ENCODE assay signal across 35 cellular contexts in genomic region chr3:14870564-14871060, GRCh38. TPM values are rescaled to one million over a fixed set of nuclear protein-coding genes. Genes with fewer than 3 reads are reported as not detected.
"Had no signal": no experiment of that assay in that cellular context is flagged by ENCODE, and none has a peak within 500 bp of the region (broad histone marks: within the 10 kb centered on the region; RNA-seq: fewer than 3 reads in every experiment).

No MANE protein-coding gene starts in this region.

- H3K9me3 Mint-ChIP-seq: activated CD4-positive, alpha-beta T cell treated with anti-CD3 and anti-CD28 coated beads, Interleukin-2, amount 10 ng/mL, durations not matched to agents 7 days and 5 days; activated naive CD8-positive, alpha-beta T cell treated with anti-CD3 and anti-CD28 coated beads for 36 hours; activated T-cell treated with anti-CD3 and anti-CD28 coated beads, Interleukin-2, amount 50 U/mL, for 4 hours; activated T-helper 1 cell treated with anti-CD3 and anti-CD28 coated beads, Interleukin-12 subunit alpha, Interleukin-12 subunit beta, Interleukin-2, Interleukin-4 antibody, amounts not matched to agents 30 ng/mL and 10 ng/mL and 1 ng/mL, durations not matched to agents 14 hours and 24 hours and 36 hours; T-helper 1 cell treated with Interleukin-12 subunit alpha and Interleukin-12 subunit beta and Interleukin-4 antibody, amounts not matched to agents 30 μg/mL and 1 μg/mL, for 36 hours; T-helper 2 cell treated with Interferon-gamma antibody and Interleukin-4, amounts not matched to agents 5 μg/mL and 100 μg/mL, for 36 hours; WTC11 had no signal

- H3K36me3 Mint-ChIP-seq: activated naive CD8-positive, alpha-beta T cell treated with anti-CD3 and anti-CD28 coated beads for 36 hours; WTC11 had no signal

- H3K4me3 ChIP-seq: Peyer's patch, SJSA1 had no signal

- H3K27ac ChIP-seq: brain microvascular endothelial cell, KMS-11, SJSA1 had no signal

- H3K27me3 ChIP-seq: brain microvascular endothelial cell, Peyer's patch, SJSA1 had no signal

- H3K36me3 ChIP-seq: brain microvascular endothelial cell, Peyer's patch, SJSA1 had no signal

- H3K4me3 Mint-ChIP-seq: activated CD4-positive, alpha-beta T cell treated with anti-CD3 and anti-CD28 coated beads for 36 hours; activated CD4-positive, alpha-beta T cell treated with anti-CD3 and anti-CD28 coated beads, Interleukin-2, amount 10 ng/mL, durations not matched to agents 7 days and 5 days; activated CD8-positive, alpha-beta T cell treated with anti-CD3 and anti-CD28 coated beads, Interleukin-2, amount 10 ng/mL, durations not matched to agents 7 days and 5 days; activated naive CD8-positive, alpha-beta T cell treated with anti-CD3 and anti-CD28 coated beads for 36 hours; activated T-cell treated with anti-CD3 and anti-CD28 coated beads, Interleukin-2, amount 50 U/mL, for 4 hours; activated T-helper 1 cell treated with anti-CD3 and anti-CD28 coated beads, Interleukin-12 subunit alpha, Interleukin-12 subunit beta, Interleukin-2, Interleukin-4 antibody, amounts not matched to agents 30 ng/mL and 10 ng/mL and 1 ng/mL, durations not matched to agents 14 hours and 24 hours and 36 hours; T-helper 1 cell treated with Interleukin-12 subunit alpha and Interleukin-12 subunit beta and Interleukin-4 antibody, amounts not matched to agents 30 μg/mL and 1 μg/mL, for 36 hours; T-helper 2 cell treated with Interferon-gamma antibody and Interleukin-4, amounts not matched to agents 5 μg/mL and 100 μg/mL, for 36 hours; WTC11 had no signal

- H3K4me1 ChIP-seq: SJSA1 had no signal

- ATAC-seq: activated CD4-positive, alpha-beta T cell treated with anti-CD3 and anti-CD28 coated beads for 36 hours; activated CD4-positive, CD25-positive, alpha-beta regulatory T cell treated with anti-CD3 and anti-CD28 coated beads, Interleukin-2, amount 50 U/mL, for 24 hours; activated CD8-positive, alpha-beta T cell treated with anti-CD3 and anti-CD28 coated beads, Interleukin-2, amount 10 ng/mL, durations not matched to agents 7 days and 5 days; activated T-cell treated with anti-CD3 and anti-CD28 coated beads, Interleukin-2, amount 50 U/mL, for 4 hours; PC-3; WTC11 had no signal

- H3K9me3 ChIP-seq: Peyer's patch, SJSA1, SK-N-SH had no signal

- H3K4me2 ChIP-seq: KMS-11, SK-N-SH had no signal

- H3K27ac Mint-ChIP-seq: activated CD4-positive, alpha-beta T cell treated with anti-CD3 and anti-CD28 coated beads for 36 hours; activated CD4-positive, alpha-beta T cell treated with anti-CD3 and anti-CD28 coated beads, Interleukin-2, amount 10 ng/mL, durations not matched to agents 7 days and 5 days; activated CD8-positive, alpha-beta T cell treated with anti-CD3 and anti-CD28 coated beads, Interleukin-2, amount 10 ng/mL, durations not matched to agents 7 days and 5 days; activated naive CD8-positive, alpha-beta T cell treated with anti-CD3 and anti-CD28 coated beads for 36 hours; activated T-helper 1 cell treated with anti-CD3 and anti-CD28 coated beads, Interleukin-12 subunit alpha, Interleukin-12 subunit beta, Interleukin-2, Interleukin-4 antibody, amounts not matched to agents 30 ng/mL and 10 ng/mL and 1 ng/mL, durations not matched to agents 14 hours and 24 hours and 36 hours; T-helper 1 cell treated with Interleukin-12 subunit alpha and Interleukin-12 subunit beta and Interleukin-4 antibody, amounts not matched to agents 30 μg/mL and 1 μg/mL, for 36 hours; T-helper 2 cell treated with Interferon-gamma antibody and Interleukin-4, amounts not matched to agents 5 μg/mL and 100 μg/mL, for 36 hours; WTC11 had no signal

- H3K27me3 Mint-ChIP-seq: activated CD4-positive, alpha-beta T cell treated with anti-CD3 and anti-CD28 coated beads for 36 hours; activated naive CD8-positive, alpha-beta T cell treated with anti-CD3 and anti-CD28 coated beads for 36 hours had no signal

- H3K9ac ChIP-seq: KMS-11, SK-N-SH had no signal

- DNase-seq: activated CD4-positive, alpha-beta T cell treated with anti-CD3 and anti-CD28 coated beads for 36 hours; activated CD4-positive, alpha-beta T cell treated with anti-CD3 and anti-CD28 coated beads, Interleukin-2, amount 10 ng/mL, durations not matched to agents 7 days and 5 days; activated CD4-positive, alpha-beta T cell treated with anti-CD3 and anti-CD28 coated beads, Interleukin-2, amount 50 U/mL, for 48 hours; activated CD8-positive, alpha-beta memory T cell treated with anti-CD3 and anti-CD28 coated beads, Interleukin-2, amount 50 U/mL, for 4 hours; activated CD8-positive, alpha-beta T cell treated with anti-CD3 and anti-CD28 coated beads, Interleukin-2, amount 10 ng/mL, durations not matched to agents 7 days and 5 days; activated naive CD4-positive, alpha-beta T cell; activated naive CD4-positive, alpha-beta T cell treated with anti-CD3 and anti-CD28 coated beads, Interleukin-2, amount 50 U/mL, for 16 hours; activated naive CD8-positive, alpha-beta T cell treated with anti-CD3 and anti-CD28 coated beads for 36 hours; activated T-cell treated with anti-CD3 and anti-CD28 coated beads for 4 hours; activated T-cell treated with anti-CD3 and anti-CD28 coated beads, Interleukin-2, amount 50 U/mL, for 4 hours; amniotic stem cell; brain microvascular endothelial cell; MM.1S; MV-4-11; NCI-H1092; NCI-H1436 treated with DMSO at 0.1 percent for 48 hours; NCI-H1694 treated with DMSO at 0.1 percent for 48 hours; NCI-H2029; NCI-H510A; NCI-H526; NCI-H748 treated with DMSO at 0.1 percent for 48 hours; NK-92 treated with Interleukin-12 subunit alpha and Interleukin-12 subunit beta, amount 100 ng/mL, for 24 hours; PC-3; RPMI8226; SHP77 treated with DMSO at 0.1 percent for 48 hours; SK-N-SH had no signal

- H3K4me1 Mint-ChIP-seq: activated CD4-positive, alpha-beta T cell treated with anti-CD3 and anti-CD28 coated beads for 36 hours; activated naive CD8-positive, alpha-beta T cell treated with anti-CD3 and anti-CD28 coated beads for 36 hours; WTC11 had no signal

RNA-seq across cellular contexts. Expression of gene FGD5, which starts 51.9 kb away (rescaled TPM):
- total RNA-seq: activated T-helper 1 cell treated with anti-CD3 and anti-CD28 coated beads, Interleukin-12 subunit alpha, Interleukin-12 subunit beta, Interleukin-2, Interleukin-4 antibody, amounts not matched to agents 30 ng/mL and 10 ng/mL and 1 ng/mL, durations not matched to agents 14 hours and 24 hours and 36 hours; LHCN-M2; PC-3; SJSA1 had no signal
- polyA plus RNA-seq: SK-N-SH had no signal
